Comparison of ENCODE assay signal across 8 cellular contexts in the genomic region with DNA sequence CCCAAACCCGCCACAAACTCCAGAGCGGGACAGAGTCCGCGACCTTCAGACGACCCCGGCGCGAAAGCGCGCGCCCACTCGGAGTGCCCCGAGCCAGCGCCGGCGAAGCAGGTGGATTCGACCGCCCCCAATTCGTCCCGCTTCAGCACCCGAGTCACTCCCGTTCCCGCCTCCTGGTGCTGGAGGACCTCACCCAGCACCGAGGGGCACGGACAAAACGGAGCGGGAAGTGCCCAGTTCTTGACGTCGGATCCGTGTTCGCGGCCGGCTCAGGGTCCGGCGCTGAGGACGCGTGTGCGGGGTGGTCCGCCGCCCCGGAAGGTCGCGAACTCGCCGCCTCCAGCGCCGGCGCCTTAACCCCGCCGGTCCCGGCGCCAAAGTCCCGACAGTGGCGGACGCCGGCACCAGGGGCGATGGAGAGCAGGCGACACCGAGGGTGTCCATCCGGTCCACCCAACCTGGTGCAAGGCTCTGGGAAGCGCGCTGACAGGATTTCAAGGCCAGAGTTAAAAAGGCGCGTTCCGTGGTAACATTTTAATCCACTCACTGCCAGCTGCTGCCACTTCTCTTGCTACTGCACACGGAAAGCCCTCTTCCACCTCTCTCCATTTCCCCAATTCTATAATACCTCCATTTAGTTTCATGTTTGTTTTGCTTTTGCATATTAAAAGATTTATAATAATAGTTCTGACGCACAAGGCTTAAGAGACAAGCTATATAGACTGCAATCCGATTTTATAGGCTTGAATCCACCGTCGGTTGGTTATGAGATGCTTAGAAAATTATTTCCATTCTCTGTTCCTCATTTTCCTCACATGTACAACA.
DNase-seq lines count a peak whose midpoint lies in the region; ATAC-seq and TF ChIP-seq lines count a peak whose summit lies in the region.

No MANE protein-coding gene starts in this region.

- H3K27ac ChIP-seq in parathyroid adenoma = no peak overlapping the region

- H3K79me2 ChIP-seq in parathyroid adenoma = no peaks in the 10 kb centered on the region

- H2AFZ ChIP-seq in parathyroid adenoma = no peak overlapping the region

- H3K9ac ChIP-seq in parathyroid adenoma = no peak overlapping the region

- DNase-seq in GM13976 (ENCODE audit: low spot score) = peak; percentile 16
- peak; percentile 64 for DNase-seq in activated CD4-positive, alpha-beta T cell treated with anti-CD3 and anti-CD28 coated beads, Interleukin-2, amount 50 U/mL, for 48 hours
- peak; percentile 63 for DNase-seq in foreskin melanocyte
- no peak for DNase-seq in COR-L47 (lab: John Stamatoyannopoulos, UW)

- no peaks in the 10 kb centered on the region for H3K9me3 ChIP-seq in parathyroid adenoma (ENCODE audit: control insufficient read depth, low read length)

- ATAC-seq in HG02885 (IDR thresholded peaks at IDR 0.05; ENCODE audit: poor library complexity, unreplicated experiment) = peak; percentile 69
- ATAC-seq in HG02870 (IDR thresholded peaks at IDR 0.05; ENCODE audit: unreplicated experiment) = no peak
- ATAC-seq in GM18867 (IDR thresholded peaks at IDR 0.05; ENCODE audit: unreplicated experiment) = no peak

- in situ Hi-C loops in GM13976 (cut with MboI; ENCODE audit: low sequenced_read_pairs, unreplicated experiment) = no loop called here

- peak overlapping the region; percentile 72 for H3K4me2 ChIP-seq in parathyroid adenoma (ENCODE audit: low read length)

- H3K4me3 ChIP-seq in parathyroid adenoma (ENCODE audit: low read depth, low read length) = peak overlapping the region; percentile 45

- TF ChIP-seq CTCF in GM13976 (IDR thresholded peaks at IDR 0.05; ENCODE audit: borderline replicate concordance, control extremely low read depth, extremely low read depth, insufficient read depth, missing control alignments) = peak; percentile 9
- TF ChIP-seq CTCF in parathyroid adenoma (IDR thresholded peaks at IDR 0.05) = no peak

- no peaks in the 10 kb centered on the region for H3K4me1 ChIP-seq in parathyroid adenoma

- no peaks in the 10 kb centered on the region for H3K36me3 ChIP-seq in parathyroid adenoma (ENCODE audit: control insufficient read depth, insufficient read depth, low read length)

- no peaks in the 10 kb centered on the region for H3K27me3 ChIP-seq in parathyroid adenoma (ENCODE audit: control insufficient read depth, insufficient read depth, low read length)
